In the genomic region with DNA sequence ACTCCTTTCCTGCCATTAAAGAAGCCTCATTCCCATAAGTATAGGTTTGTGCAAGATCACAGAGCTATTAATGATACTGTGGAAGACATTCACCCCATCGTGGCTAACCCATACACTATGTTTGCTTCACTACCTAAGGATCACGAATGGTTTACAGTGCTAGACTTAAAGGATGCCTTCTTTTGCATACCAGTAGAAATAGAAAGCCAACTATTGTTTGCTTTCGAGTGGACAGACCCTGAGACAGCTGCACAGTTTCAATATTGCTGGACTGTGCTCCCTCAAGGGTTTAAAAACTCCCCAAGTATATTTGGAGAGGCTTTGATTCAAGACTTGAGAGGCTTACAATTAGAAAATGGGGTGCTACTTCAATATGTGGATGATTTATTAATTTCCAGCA, we compare ENCODE assay signal across 16 cellular contexts. TPM values are rescaled to one million over a fixed set of nuclear protein-coding genes. Genes with fewer than 3 reads are reported as not detected.
A peak's percentile ranks its signal among the peaks of the same experiment; 100 is the strongest.
DNase-seq lines count a peak whose midpoint lies in the region; ATAC-seq and TF ChIP-seq lines count a peak whose summit lies in the region.
"Had no signal": no experiment of that assay in that cellular context is flagged by ENCODE, and none has a peak within 500 bp of the region (broad histone marks: within the 10 kb centered on the region; RNA-seq: fewer than 3 reads in every experiment).

No MANE protein-coding gene starts in this region.

- in situ Hi-C loops in gastrocnemius medialis (cut with MboI; ENCODE audit: low sequenced_read_pairs in 4 of 4): no loop called here

- H3K36me3 ChIP-seq in upper lobe of left lung: no peaks in the 10 kb centered on the region
- no peaks in the 10 kb centered on the region for H3K36me3 ChIP-seq in H7 (replicated peaks; ENCODE audit: control insufficient read depth, insufficient read depth, low read length)
- no peaks in the 10 kb centered on the region for H3K36me3 ChIP-seq in gastrocnemius medialis

- intact Hi-C loops in gastrocnemius medialis (cut with DNase I; ENCODE audit: low total_unique reads): no loop called here

- H3K27me3 ChIP-seq in upper lobe of left lung (no peaks in the 10 kb centered on the region), H7 (ENCODE audit: control insufficient read depth, insufficient read depth, low read length) (peaks cover 2% of the 10 kb centered on the region; the same call in 1 of the 2 replicates), gastrocnemius medialis (no peaks in the 10 kb centered on the region)

- H3K4me3 ChIP-seq in upper lobe of left lung (no peak overlapping the region), H7 (ENCODE audit: insufficient read depth, low read depth, low read length) (no peak overlapping the region), gastrocnemius medialis (no peak overlapping the region)
- H3K4me3 ChIP-seq: mucosa of descending colon had no signal

- TF ChIP-seq EP300 in upper lobe of left lung (IDR thresholded peaks at IDR 0.05): no peak

- H3K9me3 ChIP-seq in upper lobe of left lung (no peaks in the 10 kb centered on the region), gastrocnemius medialis (no peaks in the 10 kb centered on the region)
- H3K9me3 ChIP-seq: mucosa of descending colon had no signal

- no peak overlapping the region for H3K27ac ChIP-seq in upper lobe of left lung
- H3K27ac ChIP-seq in gastrocnemius medialis: no peak overlapping the region
- H3K27ac ChIP-seq: epithelial cell of prostate had no signal

- H3K4me1 ChIP-seq in upper lobe of left lung (peaks cover 0 to 5% (median 0%) of the 10 kb centered on the region in 4 donors), gastrocnemius medialis (peaks cover 3 to 23% of the 10 kb centered on the region in 2 donors)

- ATAC-seq in GM19043 (IDR thresholded peaks at IDR 0.05; ENCODE audit: low read depth, unreplicated experiment): peak; percentile 56
- peak; percentile 59 for ATAC-seq in GM21737 (IDR thresholded peaks at IDR 0.05; ENCODE audit: unreplicated experiment)
- peak; percentile 60 for ATAC-seq in HG03097 (IDR thresholded peaks at IDR 0.05; ENCODE audit: low FRiP score, unreplicated experiment)
- ATAC-seq in upper lobe of left lung (ENCODE audit: low FRiP score in 2 of 2): no peak
- no peak for ATAC-seq in gastrocnemius medialis
- ATAC-seq: CD8-positive, alpha-beta T cell; mucosa of descending colon had no signal

- 51 to 62% methylated on average over 3 of the region's 3 CpGs for WGBS in upper lobe of left lung, 2 donors

- TF ChIP-seq CTCF in GM10248 (IDR thresholded peaks at IDR 0.05; ENCODE audit: control extremely low read depth, extremely low read depth, low read depth, missing control alignments): no peak
- TF ChIP-seq CTCF in upper lobe of left lung (IDR thresholded peaks at IDR 0.05): no peak
- no peak for TF ChIP-seq CTCF in gastrocnemius medialis (IDR thresholded peaks at IDR 0.05 in 4 of 5, conservative IDR thresholded peaks at IDR 0.05 in 1 of 5)

- DNase-seq in GM10248 (ENCODE audit: extremely low spot score): peak; percentile 15
- no peak for DNase-seq in upper lobe of left lung
- no peak for DNase-seq in NCI-H82 treated with DMSO at 0.1 percent for 48 hours (lab: John Stamatoyannopoulos, UW; ENCODE audit: unreplicated experiment)
- no peak for DNase-seq in H7
- DNase-seq in gastrocnemius medialis: no peak
- DNase-seq: activated CD4-positive, alpha-beta T cell treated with anti-CD3 and anti-CD28 coated beads for 1 hour; CD8-positive, alpha-beta T cell; EL; head of caudate nucleus; kidney; mucosa of descending colon; NCI-H1105 treated with DMSO at 0.1 percent for 48 hours had no signal

- POLR2A ChIA-PET in GM10248 (lab: Yijun Ruan, JAX): no interaction called here

- CTCF ChIA-PET in GM10248 (lab: Yijun Ruan, JAX): interaction anchor here (0.8 to 6.0 kb wide), 20 partner anchors 9 to 1367 kb away, joined by 3 to 51 read pairs (median 4); a partner anchor contains a TSS

- TF ChIP-seq POLR2A in upper lobe of left lung (IDR thresholded peaks at IDR 0.05) (no peak), gastrocnemius medialis (IDR thresholded peaks at IDR 0.05) (no peak)

RNA-seq across cellular contexts. Expression of a gene that starts 16.0 kb away (rescaled TPM):
- total RNA-seq in upper lobe of left lung (10 to 100 TPM; 23.7 to 84.9 (median 55.4) TPM), gastrocnemius medialis (1 to 10 TPM; 3.7 to 7.0 (median 5.9) TPM)
- 53.6 and 63.0 TPM in 2 replicates for total RNA-seq in H7 (2014; rRNA removed; shearing (Covaris generic))

Comparison
In these comparisons a context has a peak if more than half of its experiments do, and no peak if none do; other contexts are left out.
1. ATAC-seq: peak in GM19043 (single experiment), GM21737 (single experiment) and HG03097 (single experiment); none in upper lobe of left lung (0 of 2) and gastrocnemius medialis (0 of 2).